Comparison of ENCODE assay signal across 12 cellular contexts in genomic region chr19:7923295-7924191, GRCh38. TPM values are rescaled to one million over a fixed set of nuclear protein-coding genes. Genes with fewer than 3 reads are reported as not detected.
DNase-seq lines count a peak whose midpoint lies in the region; ATAC-seq and TF ChIP-seq lines count a peak whose summit lies in the region.
"Had no signal": no experiment of that assay in that cellular context is flagged by ENCODE, and none has a peak within 500 bp of the region (broad histone marks: within the 10 kb centered on the region; RNA-seq: fewer than 3 reads in every experiment).

No MANE protein-coding gene starts in this region.

- in situ Hi-C loops in Panc1 (cut with HindIII; ENCODE audit: low pct_unique_long_range_greater_than_20kb, low sequenced_read_pairs): no loop called here

- BruUV-seq in A673 (replicated peaks; lab: Mats Ljungman, UMichigan) (no TSS peak), Panc1 (replicated peaks; lab: Mats Ljungman, UMichigan) (no TSS peak)

- H3K4me1 Mint-ChIP-seq in naive thymus-derived CD8-positive, alpha-beta T cell: peaks cover 17 to 45% (median 39%) of the 10 kb centered on the region in 4 donors

- H3K4me3 ChIP-seq in A673 (ENCODE audit: low read depth, low read length, poor library complexity, severe bottlenecking) (no peak overlapping the region), Panc1 (ENCODE audit: low read depth in 2 of 2, low read length in 2 of 2) (no peak overlapping the region; a peak in 1 of 4 replicates)

- ATAC-seq in Panc1: no peak
- ATAC-seq in naive thymus-derived CD8-positive, alpha-beta T cell: no peak
- ATAC-seq in HG03571 (IDR thresholded peaks at IDR 0.05; ENCODE audit: unreplicated experiment): no peak

- intact Hi-C loops in A673 (cut with micrococcal nuclease; ENCODE audit: unreplicated experiment) (loop anchor here (5.0 kb wide), 1 partner anchor 51 kb away; the partner anchor contains the start of gene PRR36), Panc1 (cut with micrococcal nuclease; ENCODE audit: unreplicated experiment) (no loop called here)

- peaks cover 0 to 2% (median 0%) of the 10 kb centered on the region in 9 donors for H3K9me3 Mint-ChIP-seq in naive thymus-derived CD8-positive, alpha-beta T cell
- H3K9me3 Mint-ChIP-seq: activated CD4-positive, alpha-beta memory T cell treated with anti-CD3 and anti-CD28 coated beads, Interleukin-2, amount 10 ng/mL, durations not matched to agents 7 days and 5 days had no signal

- POLR2A ChIA-PET in A673 (lab: Charles Lee; ENCODE audit: low non-redundant PET): interaction anchor here (0.7 kb wide), 1 partner anchor 807 kb away, joined by 6 read pairs; no protein-coding TSS in a partner anchor
- POLR2A ChIA-PET in Panc1 (lab: Charles Lee): no interaction called here
- POLR2A ChIA-PET in naive thymus-derived CD8-positive, alpha-beta T cell (lab: Charles Lee): interaction anchor here (0.6 to 7.5 kb wide), 4 partner anchors 20 to 1463 kb away, joined by 3 to 66 read pairs (median 6); partner anchors contain the start of genes MAP2K7 and TIMM44

- H3K4me1 ChIP-seq in A673 (ENCODE audit: insufficient read depth, low read length, poor library complexity, severe bottlenecking) (peaks cover 45% of the 10 kb centered on the region), Panc1 (ENCODE audit: control insufficient read depth, insufficient read depth, low read length) (peaks cover 40% of the 10 kb centered on the region)

- CTCF ChIA-PET in A673 (lab: Charles Lee): no interaction called here
- CTCF ChIA-PET in Panc1 (lab: Charles Lee): interaction anchor here (0.5 kb wide), 1 partner anchor 21 kb away, joined by 3 read pairs; no protein-coding TSS in a partner anchor

- H3K27ac Mint-ChIP-seq in naive thymus-derived CD8-positive, alpha-beta T cell: peak overlapping the region in 4 of 10 donors; percentile 13 to 57 (median 24)
- H3K27ac Mint-ChIP-seq: activated CD4-positive, alpha-beta memory T cell treated with anti-CD3 and anti-CD28 coated beads, Interleukin-2, amount 10 ng/mL, durations not matched to agents 7 days and 5 days had no signal

- H3K27ac ChIP-seq in A673 (ENCODE audit: low read depth, low read length, poor library complexity, severe bottlenecking) (peak overlapping the region; percentile 49), Panc1 (ENCODE audit: low read length) (peak overlapping the region; percentile 0; the same call in 1 of the 2 replicates)

- peak overlapping the region in 8 of 10 donors; percentile 14 to 52 (median 28) for H3K4me3 Mint-ChIP-seq in naive thymus-derived CD8-positive, alpha-beta T cell

- no peak for TF ChIP-seq CTCF in A673 (conservative IDR thresholded peaks at IDR 0.05; ENCODE audit: low read depth, low read length)
- no peak for TF ChIP-seq CTCF in Panc1 (IDR thresholded peaks at IDR 0.05)

- peaks cover 15% of the 10 kb centered on the region for H3K36me3 ChIP-seq in A673 (ENCODE audit: insufficient read depth, low read length, poor library complexity, severe bottlenecking)
- H3K36me3 ChIP-seq in Panc1 (ENCODE audit: control insufficient read depth, insufficient read depth, low read length): no peaks in the 10 kb centered on the region; the same call in 1 of the 2 replicates
- H3K36me3 ChIP-seq: BE2C had no signal

- DNase-seq in A673 (ENCODE audit: low spot score) (no peak), Panc1 (ENCODE audit: low read depth, low spot score) (no peak), NCI-H2029 (lab: John Stamatoyannopoulos, UW) (no peak)
- no peak for DNase-seq in naive thymus-derived CD8-positive, alpha-beta T cell
- no peak for DNase-seq in activated CD4-positive, alpha-beta T cell treated with anti-CD3 and anti-CD28 coated beads for 1 hour
- DNase-seq: activated CD4-positive, alpha-beta memory T cell treated with anti-CD3 and anti-CD28 coated beads, Interleukin-2, amount 10 ng/mL, durations not matched to agents 7 days and 5 days; BE2C; mesenchymal stem cell; NCI-H1694; stimulated activated CD8-positive, alpha-beta memory T cell treated with anti-CD3 and anti-CD28 coated beads, Interleukin-4, amount 100 ng/mL, for 48 hours had no signal

- H3K27me3 ChIP-seq in A673 (replicated peaks; ENCODE audit: insufficient read depth, low read depth, low read length, poor library complexity): no peaks in the 10 kb centered on the region
- H3K27me3 ChIP-seq in Panc1 (ENCODE audit: control insufficient read depth, insufficient read depth, low read length): no peaks in the 10 kb centered on the region

- H3K9me3 ChIP-seq in A673 (ENCODE audit: low read depth, low read length, poor library complexity, severe bottlenecking) (no peaks in the 10 kb centered on the region), Panc1 (ENCODE audit: control insufficient read depth, insufficient read depth, low read depth, low read length) (no peaks in the 10 kb centered on the region)
- H3K9me3 ChIP-seq: BE2C had no signal

- peaks cover 2 to 9% (median 8%) of the 10 kb centered on the region in 5 donors for H3K27me3 Mint-ChIP-seq in naive thymus-derived CD8-positive, alpha-beta T cell

- H3K36me3 Mint-ChIP-seq in naive thymus-derived CD8-positive, alpha-beta T cell: peaks cover 0 to 14% (median 0%) of the 10 kb centered on the region in 3 donors

RNA-seq across cellular contexts. Expression of gene CTXN1, which starts 2.4 kb away (rescaled TPM):
- total RNA-seq in A673 (2021) (71.7 and 85.5 TPM in 2 replicates), Panc1 (2021; ENCODE audit: unreplicated experiment) (89.4 TPM)
- polyA plus RNA-seq in Panc1 (2012; ENCODE audit: insufficient read length): 269 TPM
- total RNA-seq in naive thymus-derived CD8-positive, alpha-beta T cell: not detected
- not detected for polyA plus RNA-seq in naive thymus-derived CD8-positive, alpha-beta T cell
- total RNA-seq: activated CD4-positive, alpha-beta memory T cell treated with anti-CD3 and anti-CD28 coated beads, Interleukin-2, amount 10 ng/mL, durations not matched to agents 7 days and 5 days had no signal

RNA-seq across cellular contexts. Expression of gene SNAPC2, which starts 3.4 kb away (rescaled TPM):
- total RNA-seq in A673 (2021): 30.2 and 34.4 TPM in 2 replicates
- total RNA-seq in Panc1 (2021; ENCODE audit: unreplicated experiment): 63.0 TPM
- 64.0 TPM for polyA plus RNA-seq in Panc1 (2012; ENCODE audit: insufficient read length)
- 10 to 100 TPM; 14.3 to 14.8 TPM for total RNA-seq in naive thymus-derived CD8-positive, alpha-beta T cell
- 10 to 100 TPM; 11.4 to 19.9 (median 12.8) TPM for polyA plus RNA-seq in naive thymus-derived CD8-positive, alpha-beta T cell

RNA-seq across cellular contexts. Expression of gene TGFBR3L, which starts 8.9 kb away (rescaled TPM):
- total RNA-seq in A673 (2021): 1.4 and 1.6 TPM in 2 replicates
- 12.5 TPM for total RNA-seq in Panc1 (2021; ENCODE audit: unreplicated experiment)
- 38.6 TPM for polyA plus RNA-seq in Panc1 (2012; ENCODE audit: insufficient read length)
- total RNA-seq in naive thymus-derived CD8-positive, alpha-beta T cell: under 1 TPM; 0.41 to 0.57 TPM
- polyA plus RNA-seq in naive thymus-derived CD8-positive, alpha-beta T cell: under 1 TPM in 1 of 3 donors, not detected in 2; 0.60 TPM
- total RNA-seq: H4 had no signal

RNA-seq across cellular contexts. Expression of gene MAP2K7, which starts 19.9 kb away (rescaled TPM):
- total RNA-seq in A673 (2021) (46.1 and 46.7 TPM in 2 replicates), Panc1 (2021; ENCODE audit: unreplicated experiment) (32.9 TPM)
- 35.2 TPM for polyA plus RNA-seq in Panc1 (2012; ENCODE audit: insufficient read length)
- 10 to 100 TPM; 85.7 to 86.9 TPM for total RNA-seq in naive thymus-derived CD8-positive, alpha-beta T cell
- polyA plus RNA-seq in naive thymus-derived CD8-positive, alpha-beta T cell: 1 to 10 TPM; 1.8 to 5.1 (median 2.3) TPM

RNA-seq across cellular contexts. Expression of gene TIMM44, which starts 19.9 kb away (rescaled TPM):
- total RNA-seq in A673 (2021) (153 and 169 TPM in 2 replicates), Panc1 (2021; ENCODE audit: unreplicated experiment) (105 TPM)
- 123 TPM for polyA plus RNA-seq in Panc1 (2012; ENCODE audit: insufficient read length)
- 10 to 100 TPM; 83.1 to 86.9 TPM for total RNA-seq in naive thymus-derived CD8-positive, alpha-beta T cell
- 10 to 100 TPM in 2 of 3 donors, 1 to 10 TPM in 1; 9.9 to 19.7 (median 15.3) TPM for polyA plus RNA-seq in naive thymus-derived CD8-positive, alpha-beta T cell

Comparison
In these comparisons a context has a peak if more than half of its experiments do, and no peak if none do; other contexts are left out.
1. RNA of gene CTXN1, which starts 2.4 kb away (total RNA-seq): 89.4 TPM in Panc1 (single experiment) and 71.7 to 85.5 TPM in A673; not detected in naive thymus-derived CD8-positive, alpha-beta T cell; every median in the first group is over 10 times any median in the second.